ENCODE assay signal across 8 cellular contexts in genomic region chr9:111992523-111992922, GRCh38.
DNase-seq lines count a peak whose midpoint lies in the region; ATAC-seq, FAIRE-seq and TF ChIP-seq lines count a peak whose summit lies in the region.

No MANE protein-coding gene starts in this region.

- H3K27ac Mint-ChIP-seq in effector memory CD8-positive, alpha-beta T cell = no peak overlapping the region

- H3K9me3 Mint-ChIP-seq in effector memory CD8-positive, alpha-beta T cell = no peaks in the 10 kb centered on the region

- peaks cover 5 to 11% of the 10 kb centered on the region in 2 donors for H3K4me1 Mint-ChIP-seq in effector memory CD8-positive, alpha-beta T cell (ENCODE audit: low read depth in 2 of 2)

- TF ChIP-seq POLR2A in GM12891 (IDR thresholded peaks at IDR 0.05; ENCODE audit: low read depth, low read length) = no peak

- H3K36me3 Mint-ChIP-seq in effector memory CD8-positive, alpha-beta T cell (ENCODE audit: insufficient read depth) = peaks cover 3% of the 10 kb centered on the region

- no peak overlapping the region for H3K4me3 Mint-ChIP-seq in effector memory CD8-positive, alpha-beta T cell

- peak; percentile 88 for ATAC-seq in GM21528 (IDR thresholded peaks at IDR 0.05; ENCODE audit: low FRiP score, unreplicated experiment)
- peak; percentile 51 for ATAC-seq in effector memory CD8-positive, alpha-beta T cell (replicated peaks)

- FAIRE-seq in GM12891 (lab: Jason Lieb, UNC) = peak; percentile 94

- H3K27me3 Mint-ChIP-seq in effector memory CD8-positive, alpha-beta T cell = no peaks in the 10 kb centered on the region

- no peak for DNase-seq in GM12891 (ENCODE audit: insufficient read length, low spot score)
- DNase-seq in HS-5 (ENCODE audit: low read depth) = peak; percentile 51
- DNase-seq in effector memory CD8-positive, alpha-beta T cell = no peak
- no peak for DNase-seq in NCI-H1436 treated with DMSO at 0.1 percent for 48 hours (lab: John Stamatoyannopoulos, UW)
- no peak for DNase-seq in anterior cingulate cortex (lab: John Stamatoyannopoulos, UW)
- DNase-seq in NCI-H146 (lab: John Stamatoyannopoulos, UW) = no peak
- no peak for DNase-seq in C1 segment of cervical spinal cord (lab: John Stamatoyannopoulos, UW)

TF ChIP-seq in GM12891, 5 proteins besides CTCF, POLR2A, EP300 and RAD21:
- TF ChIP-seq SPI1 (IDR thresholded peaks at IDR 0.05; ENCODE audit: low read depth, low read length) (no peak), POU2F2 (IDR thresholded peaks at IDR 0.05; ENCODE audit: low read depth, low read length) (peak; percentile 84)
